21 cellular contexts compared by ENCODE assay signal in the genomic region with DNA sequence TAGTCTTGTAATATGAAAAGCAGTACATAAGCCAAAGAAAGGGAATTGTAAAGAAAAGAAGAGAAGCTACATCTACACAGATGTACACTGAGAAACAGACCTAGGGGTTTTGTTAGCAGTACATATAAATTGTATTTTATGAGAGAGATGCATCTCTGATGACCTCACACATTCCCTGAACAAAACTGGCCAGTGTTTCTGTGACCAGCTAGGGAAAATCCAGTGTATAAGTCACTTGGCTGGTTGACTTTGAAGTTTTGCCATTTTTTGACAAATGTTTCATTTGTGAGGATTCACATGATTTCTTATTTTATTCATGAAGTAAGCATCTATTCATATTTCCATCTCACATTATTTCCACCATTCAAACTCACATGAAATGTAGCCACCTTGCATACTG. TPM values are rescaled to one million over a fixed set of nuclear protein-coding genes. Genes with fewer than 3 reads are reported as not detected.
DNase-seq lines count a peak whose midpoint lies in the region; ATAC-seq and TF ChIP-seq lines count a peak whose summit lies in the region.
"Had no signal": no experiment of that assay in that cellular context is flagged by ENCODE, and none has a peak within 500 bp of the region (broad histone marks: within the 10 kb centered on the region; RNA-seq: fewer than 3 reads in every experiment).

No MANE protein-coding gene starts in this region.

- peaks cover 6% of the 10 kb centered on the region for H4K20me1 ChIP-seq in IMR-90 (ENCODE audit: insufficient read depth, low read length)

- no peak overlapping the region for H2AK9ac ChIP-seq in IMR-90 (replicated peaks; ENCODE audit: low read depth, low read length, poor library complexity)

- ATAC-seq in IMR-90 (ENCODE audit: low read depth) (peak; percentile 28; the same call in 1 of the 2 replicates), thoracic aorta (ENCODE audit: insufficient number of reproducible peaks, low FRiP score, low read depth) (no peak), GM21447 (IDR thresholded peaks at IDR 0.05; ENCODE audit: unreplicated experiment) (no peak), GM18909 (IDR thresholded peaks at IDR 0.05; ENCODE audit: poor library complexity, unreplicated experiment) (no peak)
- ATAC-seq: HepG2 had no signal

- no peak overlapping the region for H2AK5ac ChIP-seq in IMR-90 (ENCODE audit: low read depth, low read length)

- TF ChIP-seq POLR2A in IMR-90 (IDR thresholded peaks at IDR 0.05; ENCODE audit: low read depth, low read length) = no peak

- H3K27ac ChIP-seq in IMR-90 (ENCODE audit: insufficient read depth, low read length) (no peak overlapping the region), dorsolateral prefrontal cortex (peak overlapping the region in 42 of 59 donors; percentile 1 to 69 (median 37)), thoracic aorta (peak overlapping the region; percentile 5 to 36)
- H3K27ac ChIP-seq: PC-9, SJCRH30 had no signal

- no peaks in the 10 kb centered on the region for H3K4me1 ChIP-seq in IMR-90 (ENCODE audit: control insufficient read depth, insufficient read depth, low read length)
- H3K4me1 ChIP-seq in thoracic aorta (ENCODE audit: control insufficient read depth in 1 of 2, low read depth in 2 of 2) = peaks cover 0 to 10% of the 10 kb centered on the region in 2 donors
- H3K4me1 ChIP-seq: Caco-2, SJCRH30 had no signal

- no peak overlapping the region for H4K91ac ChIP-seq in IMR-90 (ENCODE audit: insufficient read depth, low read depth, low read length)

- H3K79me1 ChIP-seq in IMR-90 (ENCODE audit: low read depth in 1 of 2, low read length in 2 of 2) = no peaks in the 10 kb centered on the region; a peak in 1 of 4 replicates

- in situ Hi-C loops in IMR-90 (cut with MboI; ENCODE audit: low sequenced_read_pairs) = loop anchor here (25.0 kb wide), 1 partner anchor 762 kb away; no protein-coding TSS in a partner anchor

- no peak overlapping the region for H2BK20ac ChIP-seq in IMR-90 (ENCODE audit: low read depth, low read length)

- POLR2A ChIA-PET in IMR-90 (lab: Charles Lee; ENCODE audit: unreplicated experiment) = no interaction called here

- H2BK5ac ChIP-seq in IMR-90 (ENCODE audit: low read depth, low read length, poor library complexity, severe bottlenecking) = no peak overlapping the region

- no peak for TF ChIP-seq RAD21 in IMR-90 (IDR thresholded peaks at IDR 0.05; ENCODE audit: low read length)

- H3K36me3 ChIP-seq in IMR-90 (ENCODE audit: control insufficient read depth, insufficient read depth, low read length) (peaks cover 20% of the 10 kb centered on the region), thoracic aorta (no peaks in the 10 kb centered on the region)
- H3K36me3 ChIP-seq: SJCRH30 had no signal

- no peak overlapping the region for H3K18ac ChIP-seq in IMR-90 (ENCODE audit: low read depth, low read length)

- no peak overlapping the region for H3K9ac ChIP-seq in IMR-90 (ENCODE audit: low read depth, low read length)

- CTCF ChIA-PET in IMR-90 (lab: Yijun Ruan, JAX) = no interaction called here

- H3K9me1 ChIP-seq in IMR-90 (ENCODE audit: insufficient read depth, low read length) = peaks cover 6% of the 10 kb centered on the region; the same call in 1 of the 2 replicates

- H3K9me3 ChIP-seq in IMR-90 (ENCODE audit: control insufficient read depth, insufficient read depth, low read length) (no peaks in the 10 kb centered on the region), thoracic aorta (no peaks in the 10 kb centered on the region)
- H3K9me3 ChIP-seq: Caco-2, SJCRH30 had no signal

- DNase-seq in IMR-90 = peak; percentile 72
- no peak for DNase-seq in dorsolateral prefrontal cortex
- peak; percentile 5 for DNase-seq in kidney glomerular epithelial cell (lab: John Stamatoyannopoulos, UW)
- no peak for DNase-seq in thoracic aorta (ENCODE audit: low spot score)
- DNase-seq in NCI-H82 (lab: John Stamatoyannopoulos, UW) = no peak
- no peak for DNase-seq in NCI-H1694 treated with DMSO at 0.1 percent for 48 hours (lab: John Stamatoyannopoulos, UW)
- DNase-seq: ACHN, Caco-2, DMS153, KG1, MV-4-11, NCI-H187, NCI-H345, NCI-H524 treated with DMSO at 0.1 percent for 48 hours, PC-9, SJCRH30 had no signal

- H4K5ac ChIP-seq in IMR-90 (ENCODE audit: low read depth, low read length) = no peak overlapping the region

- H2BK15ac ChIP-seq in IMR-90 (ENCODE audit: low read depth, low read length) = no peak overlapping the region

- H2BK120ac ChIP-seq in IMR-90 (ENCODE audit: low read depth, low read length) = no peak overlapping the region

- H2AFZ ChIP-seq in IMR-90 (replicated peaks; ENCODE audit: low read length, poor library complexity) = no peak overlapping the region
- H2AFZ ChIP-seq: PC-9 had no signal

- intact Hi-C loops in IMR-90 (cut with micrococcal nuclease) = loop anchor here (10.0 kb wide), 2 partner anchors 469 to 769 kb away; no protein-coding TSS in a partner anchor
- intact Hi-C loops in dorsolateral prefrontal cortex (cut with DNase I) = loop anchor here (5.0 to 10.0 kb wide), 4 partner anchors 79 to 469 kb away; no protein-coding TSS in a partner anchor

- TF ChIP-seq CTCF in IMR-90 (conservative IDR thresholded peaks at IDR 0.05; ENCODE audit: low read depth, low read length) (no peak), dorsolateral prefrontal cortex (IDR thresholded peaks at IDR 0.05 in 54 of 56, conservative IDR thresholded peaks at IDR 0.05 in 2 of 56; ENCODE audit: low read depth in 1 of 56, partially characterized antibody in 56 of 56) (no peak), thoracic aorta (IDR thresholded peaks at IDR 0.05) (no peak)

- no peak overlapping the region for H3K23ac ChIP-seq in IMR-90 (ENCODE audit: low read depth, low read length)

- H3K56ac ChIP-seq in IMR-90 (ENCODE audit: extremely low read depth, insufficient read depth, low read length) = no peak overlapping the region

- H3K4ac ChIP-seq in IMR-90 (ENCODE audit: low read depth, low read length) = no peak overlapping the region

- no peak overlapping the region for H3K4me2 ChIP-seq in IMR-90 (ENCODE audit: low read depth, low read length)
- H3K4me2 ChIP-seq: PC-9 had no signal

- no peak overlapping the region for H3K4me3 ChIP-seq in IMR-90 (ENCODE audit: insufficient read depth, low read depth, low read length)
- no peak overlapping the region for H3K4me3 ChIP-seq in dorsolateral prefrontal cortex
- H3K4me3 ChIP-seq in thoracic aorta = no peak overlapping the region
- H3K4me3 ChIP-seq: PC-9, SJCRH30 had no signal

- no TSS peak for BruUV-seq in IMR-90 (replicated peaks; lab: Mats Ljungman, UMichigan)

- no peak overlapping the region for H4K8ac ChIP-seq in IMR-90 (ENCODE audit: low read depth in 2 of 2, low read length in 2 of 2)

- H3K27me3 ChIP-seq in IMR-90 (ENCODE audit: control insufficient read depth, insufficient read depth, low read length) (no peaks in the 10 kb centered on the region), dorsolateral prefrontal cortex (no peaks in the 10 kb centered on the region), thoracic aorta (replicated peaks; ENCODE audit: insufficient read depth) (no peaks in the 10 kb centered on the region)

- H3K14ac ChIP-seq in IMR-90 (replicated peaks; ENCODE audit: low read depth, low read length) = no peak overlapping the region

- dilution Hi-C loops in IMR-90 (cut with HindIII; ENCODE audit: low sequenced_read_pairs, unreplicated experiment) = no loop called here

TF ChIP-seq in IMR-90, 13 proteins besides CTCF, POLR2A, EP300 and RAD21:
- TF ChIP-seq FOS (IDR thresholded peaks at IDR 0.05; ENCODE audit: low read depth, low read length) (no peak), RFX5 (IDR thresholded peaks at IDR 0.05; ENCODE audit: low read depth, low read length) (no peak), BHLHE40 (IDR thresholded peaks at IDR 0.05; ENCODE audit: low read depth, low read length) (no peak), MXI1 (IDR thresholded peaks at IDR 0.05; ENCODE audit: borderline replicate concordance, low read depth, low read length) (no peak), SMC3 (IDR thresholded peaks at IDR 0.05; ENCODE audit: low read depth, low read length) (no peak)
- TF ChIP-seq, protein P1, sequence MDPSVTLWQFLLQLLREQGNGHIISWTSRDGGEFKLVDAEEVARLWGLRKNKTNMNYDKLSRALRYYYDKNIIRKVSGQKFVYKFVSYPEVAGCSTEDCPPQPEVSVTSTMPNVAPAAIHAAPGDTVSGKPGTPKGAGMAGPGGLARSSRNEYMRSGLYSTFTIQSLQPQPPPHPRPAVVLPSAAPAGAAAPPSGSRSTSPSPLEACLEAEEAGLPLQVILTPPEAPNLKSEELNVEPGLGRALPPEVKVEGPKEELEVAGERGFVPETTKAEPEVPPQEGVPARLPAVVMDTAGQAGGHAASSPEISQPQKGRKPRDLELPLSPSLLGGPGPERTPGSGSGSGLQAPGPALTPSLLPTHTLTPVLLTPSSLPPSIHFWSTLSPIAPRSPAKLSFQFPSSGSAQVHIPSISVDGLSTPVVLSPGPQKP (IDR thresholded peaks at IDR 0.05; ENCODE audit: borderline replicate concordance, low read depth, low read length) = no peak

RNA-seq across cellular contexts. Expression of a gene that starts 28.3 kb away (rescaled TPM):
- total RNA-seq in IMR-90 (2012; rRNA removed) (0.18 and 0.28 TPM in 2 replicates), dorsolateral prefrontal cortex (10 to 100 TPM in 16 of 120 experiments, 1 to 10 TPM in 104; 1.7 to 15.6 (median 6.2) TPM), thoracic aorta (1 to 10 TPM; 2.7 to 2.8 TPM)
- polyA plus RNA-seq in IMR-90 (2012; rRNA removed) = 0.09 and 0.12 TPM in 2 replicates
- polyA plus RNA-seq in IMR-90 (2012; cell fraction: cytosol; rRNA removed) = 0.04 TPM in 1 of 2 replicates, not detected in the other
- 0.16 TPM in 1 of 2 replicates, not detected in the other for polyA plus RNA-seq in IMR-90 (2012; cell fraction: nucleus; rRNA removed; ENCODE audit: low replicate concordance)
- total RNA-seq: Caco-2, Daoy, H4, HepG2, PC-9, SJCRH30 had no signal
- polyA plus RNA-seq: HepG2 had no signal

Comparison
In these comparisons a context has a peak if more than half of its experiments do, and no peak if none do; other contexts are left out.
1. DNase-seq: peak in IMR-90 (single experiment) and kidney glomerular epithelial cell (single experiment); none in dorsolateral prefrontal cortex (0 of 10), thoracic aorta (single experiment), NCI-H82 (single experiment) and NCI-H1694 treated with DMSO at 0.1 percent for 48 hours (single experiment).